10 cellular contexts compared by ENCODE assay signal in the genomic region with DNA sequence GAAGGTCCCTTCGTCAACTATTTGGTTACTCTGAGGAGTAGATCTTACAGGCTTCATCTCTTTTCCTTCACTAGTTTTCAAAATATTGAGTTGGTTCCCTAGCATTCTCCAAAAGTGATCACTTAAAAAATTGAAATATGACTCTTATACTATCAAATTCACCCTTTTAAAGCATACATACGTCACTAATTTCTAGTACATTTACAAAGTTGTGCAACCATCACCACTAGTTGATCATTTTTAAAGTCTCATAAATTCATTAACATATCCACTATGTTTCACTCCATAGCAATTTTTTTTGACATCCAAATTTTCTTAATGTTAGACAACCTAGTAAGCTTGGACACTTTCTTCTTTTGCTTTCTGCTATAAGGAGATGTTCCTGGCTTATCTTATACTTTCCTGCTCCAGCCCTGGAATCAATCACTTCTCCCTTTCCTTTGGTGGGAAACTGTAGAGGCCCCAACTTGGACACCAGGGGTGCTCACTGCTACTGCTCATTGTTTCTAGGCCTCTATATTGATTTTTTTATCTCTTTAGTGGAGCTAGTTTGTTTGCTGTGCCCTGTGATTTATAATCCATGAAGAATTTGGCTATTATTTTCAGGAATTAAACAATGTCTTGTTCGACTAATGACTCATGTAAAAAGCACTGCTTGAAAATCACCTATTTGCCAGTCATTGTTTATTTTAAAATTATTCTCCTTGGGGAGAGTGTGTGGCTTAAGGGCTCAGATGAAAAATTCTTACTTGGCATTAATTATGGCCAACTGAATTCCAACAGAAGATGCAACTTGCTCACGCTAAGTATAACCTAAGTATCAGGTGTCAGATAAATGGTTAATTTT. TPM values are rescaled to one million over a fixed set of nuclear protein-coding genes. Genes with fewer than 3 reads are reported as not detected.
A peak's percentile ranks its signal among the peaks of the same experiment; 100 is the strongest.
DNase-seq lines count a peak whose midpoint lies in the region; ATAC-seq, FAIRE-seq and TF ChIP-seq lines count a peak whose summit lies in the region.
"Had no signal": no experiment of that assay in that cellular context is flagged by ENCODE, and none has a peak within 500 bp of the region (broad histone marks: within the 10 kb centered on the region; RNA-seq: fewer than 3 reads in every experiment).

No MANE protein-coding gene starts in this region.

- peak overlapping the region; percentile 39 for H3K27ac Mint-ChIP-seq in activated CD4-positive, alpha-beta T cell treated with anti-CD3 and anti-CD28 coated beads, Interleukin-2, amount 10 ng/mL, durations not matched to agents 24 days and 14 days
- peak overlapping the region in 3 of 10 donors; percentile 25 to 59 (median 53) for H3K27ac Mint-ChIP-seq in naive thymus-derived CD8-positive, alpha-beta T cell

- TF ChIP-seq EP300 in tibial nerve (IDR thresholded peaks at IDR 0.05) = no peak

- ATAC-seq in HG02970 (IDR thresholded peaks at IDR 0.05; ENCODE audit: low FRiP score, unreplicated experiment) = no peak
- no peak for ATAC-seq in naive thymus-derived CD8-positive, alpha-beta T cell
- ATAC-seq: activated T-cell treated with anti-CD3 and anti-CD28 coated beads, Interleukin-2, amount 50 U/mL, for 4 hours had no signal

- no peak overlapping the region for H3K9ac ChIP-seq in keratinocyte (ENCODE audit: control insufficient read depth, extremely low read depth, insufficient read depth, low read length)

- H3K9me3 Mint-ChIP-seq in activated CD4-positive, alpha-beta T cell treated with anti-CD3 and anti-CD28 coated beads, Interleukin-2, amount 10 ng/mL, durations not matched to agents 24 days and 14 days = no peaks in the 10 kb centered on the region
- H3K9me3 Mint-ChIP-seq in naive thymus-derived CD8-positive, alpha-beta T cell = no peaks in the 10 kb centered on the region
- H3K9me3 Mint-ChIP-seq: activated T-cell treated with anti-CD3 and anti-CD28 coated beads, Interleukin-2, amount 50 U/mL, for 4 hours; stimulated activated naive CD8-positive, alpha-beta T cell treated with anti-CD3 and anti-CD28 coated beads, Interleukin-15, Interleukin-2, amounts not matched to agents 100 ng/mL and 50 ng/mL, for 24 hours had no signal

- dilution Hi-C loops in keratinocyte (cut with MboI; ENCODE audit: extremely low pct_ligation_motif_present, low sequenced_read_pairs) = no loop called here

- no peak for TF ChIP-seq POLR2A in tibial nerve (IDR thresholded peaks at IDR 0.05)

- H3K4me2 ChIP-seq in keratinocyte (ENCODE audit: control insufficient read depth, extremely low read depth, insufficient read depth, low read depth, low read length) = peak overlapping the region; percentile 58

- 59 to 82% methylated on average over 4 of the region's 4 CpGs for WGBS in tibial nerve, 2 donors

- H3K36me3 Mint-ChIP-seq in activated CD4-positive, alpha-beta T cell treated with anti-CD3 and anti-CD28 coated beads, Interleukin-2, amount 10 ng/mL, durations not matched to agents 24 days and 14 days (ENCODE audit: low read depth) = peaks cover under 1% of the 10 kb centered on the region
- H3K36me3 Mint-ChIP-seq in naive thymus-derived CD8-positive, alpha-beta T cell = no peaks in the 10 kb centered on the region

- H4K20me1 ChIP-seq in keratinocyte (ENCODE audit: control insufficient read depth, extremely low read depth, insufficient read depth, low read length) = no peaks in the 10 kb centered on the region

- no peak overlapping the region for H2AFZ ChIP-seq in keratinocyte (ENCODE audit: control insufficient read depth, low read length)

- no peak for DNase-seq in activated CD4-positive, alpha-beta T cell treated with anti-CD3 and anti-CD28 coated beads, Interleukin-2, amount 10 ng/mL, durations not matched to agents 24 days and 14 days
- no peak for DNase-seq in activated CD4-positive, alpha-beta T cell treated with anti-CD3 and anti-CD28 coated beads for 48 hours
- DNase-seq in SJCRH30 (no peak), keratinocyte (ENCODE audit: low read depth, low spot score) (no peak), tibial nerve (ENCODE audit: low spot score in 2 of 2) (no peak)
- DNase-seq in naive thymus-derived CD8-positive, alpha-beta T cell = no peak
- no peak for DNase-seq in stimulated activated CD8-positive, alpha-beta memory T cell treated with anti-CD3 and anti-CD28 coated beads, Interleukin-4, amount 100 ng/mL, for 48 hours
- DNase-seq: activated T-cell treated with anti-CD3 and anti-CD28 coated beads, Interleukin-2, amount 50 U/mL, for 4 hours had no signal

- H3K27me3 Mint-ChIP-seq in activated CD4-positive, alpha-beta T cell treated with anti-CD3 and anti-CD28 coated beads, Interleukin-2, amount 10 ng/mL, durations not matched to agents 24 days and 14 days = no peaks in the 10 kb centered on the region
- H3K27me3 Mint-ChIP-seq in naive thymus-derived CD8-positive, alpha-beta T cell = no peaks in the 10 kb centered on the region
- H3K27me3 Mint-ChIP-seq: stimulated activated naive CD8-positive, alpha-beta T cell treated with anti-CD3 and anti-CD28 coated beads, Interleukin-15, Interleukin-2, amounts not matched to agents 100 ng/mL and 50 ng/mL, for 24 hours had no signal

- H3K27ac ChIP-seq in SJCRH30 (peak overlapping the region; percentile 41; the same call in 1 of the 2 replicates), keratinocyte (ENCODE audit: control insufficient read depth, insufficient read depth, low read length) (peak overlapping the region; percentile 66), tibial nerve (peak overlapping the region in 3 of 4 donors; percentile 95 to 100 (median 98))

- peaks cover 3% of the 10 kb centered on the region for H3K79me2 ChIP-seq in keratinocyte (ENCODE audit: control insufficient read depth, insufficient read depth, low read length)

- no peak for TF ChIP-seq CTCF in keratinocyte (optimal IDR thresholded peaks at IDR 0.05 in 1 of 3, IDR thresholded peaks at IDR 0.05 in 1 of 3, conservative IDR thresholded peaks at IDR 0.05 in 1 of 3; ENCODE audit: extremely low read depth in 1 of 3, insufficient read depth in 2 of 3, low read length in 3 of 3)
- no peak for TF ChIP-seq CTCF in tibial nerve (IDR thresholded peaks at IDR 0.05)

- H3K36me3 ChIP-seq in SJCRH30 (no peaks in the 10 kb centered on the region), keratinocyte (ENCODE audit: control insufficient read depth in 2 of 2, extremely low read depth in 1 of 2, insufficient read depth in 2 of 2, low read length in 2 of 2) (no peaks in the 10 kb centered on the region), tibial nerve (no peaks in the 10 kb centered on the region)

- H3K4me1 ChIP-seq in SJCRH30 (peaks cover 16% of the 10 kb centered on the region), keratinocyte (ENCODE audit: control insufficient read depth, extremely low read depth, insufficient read depth, low read length) (peaks cover 27% of the 10 kb centered on the region), tibial nerve (peaks cover 0 to 19% (median 7%) of the 10 kb centered on the region in 4 donors)

- H3K4me3 ChIP-seq in SJCRH30 = peak overlapping the region; percentile 38
- H3K4me3 ChIP-seq in keratinocyte (ENCODE audit: control insufficient read depth in 2 of 3, extremely low read depth in 1 of 3, insufficient read depth in 2 of 3, low read depth in 1 of 3, low read length in 3 of 3) = peak overlapping the region in 1 of 3 experiments; percentile 36
- H3K4me3 ChIP-seq in tibial nerve = no peak overlapping the region

- intact Hi-C loops in activated CD4-positive, alpha-beta T cell treated with anti-CD3 and anti-CD28 coated beads, Interleukin-2, amount 10 ng/mL, durations not matched to agents 24 days and 14 days (cut with micrococcal nuclease) = loop anchor here (10.0 kb wide), 1 partner anchor 89 kb away; no protein-coding TSS in a partner anchor

- FAIRE-seq in keratinocyte (lab: Jason Lieb, UNC) = peak; percentile 65

- H3K4me3 Mint-ChIP-seq in activated CD4-positive, alpha-beta T cell treated with anti-CD3 and anti-CD28 coated beads, Interleukin-2, amount 10 ng/mL, durations not matched to agents 24 days and 14 days = peak overlapping the region; percentile 44
- H3K4me3 Mint-ChIP-seq in naive thymus-derived CD8-positive, alpha-beta T cell = no peak overlapping the region
- H3K4me3 Mint-ChIP-seq: activated T-cell treated with anti-CD3 and anti-CD28 coated beads, Interleukin-2, amount 50 U/mL, for 4 hours had no signal

- H3K4me1 Mint-ChIP-seq in activated CD4-positive, alpha-beta T cell treated with anti-CD3 and anti-CD28 coated beads, Interleukin-2, amount 10 ng/mL, durations not matched to agents 24 days and 14 days = peaks cover 16% of the 10 kb centered on the region
- peaks cover 2 to 33% (median 18%) of the 10 kb centered on the region in 4 donors for H3K4me1 Mint-ChIP-seq in naive thymus-derived CD8-positive, alpha-beta T cell

- H3K9me1 ChIP-seq in keratinocyte (ENCODE audit: control insufficient read depth, extremely low read depth, insufficient read depth, low read length) = no peaks in the 10 kb centered on the region

- POLR2A ChIA-PET in naive thymus-derived CD8-positive, alpha-beta T cell (lab: Charles Lee) = no interaction called here

- H3K27me3 ChIP-seq in SJCRH30 (no peaks in the 10 kb centered on the region), keratinocyte (ENCODE audit: control insufficient read depth, extremely low read depth, insufficient read depth, low read length) (no peaks in the 10 kb centered on the region), tibial nerve (no peaks in the 10 kb centered on the region)

- H3K9me3 ChIP-seq in SJCRH30 (replicated peaks) = no peaks in the 10 kb centered on the region
- no peaks in the 10 kb centered on the region for H3K9me3 ChIP-seq in keratinocyte (ENCODE audit: control insufficient read depth, low read depth, low read length)
- H3K9me3 ChIP-seq in tibial nerve = no peaks in the 10 kb centered on the region

RNA-seq across cellular contexts. Expression of a gene that starts 4.0 kb away (rescaled TPM):
- total RNA-seq in activated CD4-positive, alpha-beta T cell treated with anti-CD3 and anti-CD28 coated beads, Interleukin-2, amount 10 ng/mL, durations not matched to agents 24 days and 14 days = 38.8 and 49.9 TPM in 2 replicates
- 22.6 and 27.5 TPM in 2 replicates for total RNA-seq in SJCRH30 (2014; rRNA removed; shearing (Covaris generic))
- polyA plus RNA-seq in keratinocyte = 18.0 to 31.8 TPM (median 24.3 TPM) in 3 replicates
- polyA plus RNA-seq in keratinocyte (2011; ENCODE audit: low read depth) = 28.7 TPM
- polyA plus RNA-seq in keratinocyte (2011; cell fraction: cytosol; rRNA removed) = 9.6 and 18.8 TPM in 2 replicates
- polyA plus RNA-seq in keratinocyte (2011; cell fraction: nucleus; rRNA removed) = 33.0 and 39.9 TPM in 2 replicates
- 14.8 and 19.0 TPM in 2 replicates for polyA plus RNA-seq in keratinocyte (2012; ENCODE audit: low replicate concordance)
- polyA minus RNA-seq in keratinocyte = 17.2 to 122 TPM (median 77.4 TPM) in 3 replicates
- 27.0 TPM for polyA minus RNA-seq in keratinocyte (2011; cell fraction: cytosol; rRNA and poly(A)+ RNA removed)
- 52.3 and 103 TPM in 2 replicates for polyA minus RNA-seq in keratinocyte (2011; cell fraction: nucleus; rRNA and poly(A)+ RNA removed)
- 100 to 1,000 TPM in 1 of 4 donors, 10 to 100 TPM in 3; 30.4 to 136 (median 33.3) TPM for total RNA-seq in tibial nerve
- 10 to 100 TPM; 71.1 to 75.1 TPM for total RNA-seq in naive thymus-derived CD8-positive, alpha-beta T cell
- 10 to 100 TPM; 30.3 to 32.4 (median 30.4) TPM for polyA plus RNA-seq in naive thymus-derived CD8-positive, alpha-beta T cell

Comparison
In these comparisons a context has a peak if more than half of its experiments do, and no peak if none do; other contexts are left out.
1. H3K27ac ChIP-seq: peak in every context shown above with its lines; median percentile 98 in tibial nerve; 66 in keratinocyte; 41 in SJCRH30.